Comparison of ENCODE assay signal across 21 cellular contexts in the genomic region with DNA sequence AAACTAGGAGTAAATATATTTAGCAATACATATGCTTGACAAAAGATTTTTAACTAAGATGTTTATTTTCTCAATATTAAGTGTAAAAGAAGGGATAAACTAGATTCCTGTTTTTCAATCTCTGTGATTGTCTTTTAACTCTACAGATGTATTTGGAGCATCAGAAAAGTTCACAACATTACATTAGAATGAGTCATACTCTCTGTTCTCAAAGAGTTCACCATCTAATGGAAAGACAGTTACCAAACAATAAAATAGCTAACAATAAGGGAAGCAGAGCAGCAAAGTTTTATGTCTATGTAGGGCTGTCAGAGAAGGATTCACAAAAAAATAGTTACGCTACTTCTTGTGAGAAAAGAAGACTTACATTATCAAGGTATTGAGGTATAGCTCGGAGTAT.
DNase-seq lines count a peak whose midpoint lies in the region; ATAC-seq and TF ChIP-seq lines count a peak whose summit lies in the region.
"Had no signal": no experiment of that assay in that cellular context is flagged by ENCODE, and none has a peak within 500 bp of the region (broad histone marks: within the 10 kb centered on the region; RNA-seq: fewer than 3 reads in every experiment).

No MANE protein-coding gene starts in this region.

- no peaks in the 10 kb centered on the region for H3F3A ChIP-seq in SK-N-SH (replicated peaks; ENCODE audit: insufficient read depth)

- TF ChIP-seq POLR2A in prostate gland (IDR thresholded peaks at IDR 0.05), result no peak

- intact Hi-C loops in prostate gland (cut with DNase I), result no loop called here

- no peak for ATAC-seq in HG03097 (IDR thresholded peaks at IDR 0.05; ENCODE audit: low FRiP score, unreplicated experiment)
- no peak for ATAC-seq in GM19467 (IDR thresholded peaks at IDR 0.05; ENCODE audit: unreplicated experiment)
- ATAC-seq: activated T-cell treated with anti-CD3 and anti-CD28 coated beads, Interleukin-2, amount 50 U/mL, for 72 hours; natural killer cell had no signal

- no peak overlapping the region for H4K91ac ChIP-seq in neuronal stem cell (ENCODE audit: low read depth, low read length, poor library complexity)

- no peaks in the 10 kb centered on the region for H3K9me2 ChIP-seq in SK-N-SH

- TF ChIP-seq CTCF in SK-N-SH (IDR thresholded peaks at IDR 0.05) (no peak), epithelial cell of esophagus (IDR thresholded peaks at IDR 0.05; ENCODE audit: insufficient read depth, low read depth, low read length, missing control alignments) (no peak), prostate gland (IDR thresholded peaks at IDR 0.05) (no peak)

- no peak overlapping the region for H2AK5ac ChIP-seq in neuronal stem cell (ENCODE audit: low read depth, low read length)

- no peak overlapping the region for H2BK120ac ChIP-seq in neuronal stem cell (ENCODE audit: low read depth, low read length)

- H2AFZ ChIP-seq in SK-N-SH (ENCODE audit: low read depth) (no peak overlapping the region), neuronal stem cell (ENCODE audit: low read length) (peak overlapping the region; percentile 63)

- H3K4me1 ChIP-seq in SK-N-SH (ENCODE audit: control insufficient read depth in 1 of 2, insufficient read depth in 2 of 2, low read depth in 1 of 2, low read length in 1 of 2) (no peaks in the 10 kb centered on the region), neuronal stem cell (ENCODE audit: control insufficient read depth in 2 of 2, insufficient read depth in 1 of 2, low read depth in 1 of 2, low read length in 2 of 2) (peaks cover 0 to 4% of the 10 kb centered on the region in 2 donors), prostate gland (replicated peaks) (no peaks in the 10 kb centered on the region)
- H3K4me1 ChIP-seq: BLaER1, right atrium auricular region had no signal

- H3K9me3 ChIP-seq in SK-N-SH (no peaks in the 10 kb centered on the region), neuronal stem cell (replicated peaks in 1 of 2; ENCODE audit: control insufficient read depth in 2 of 2, insufficient read depth in 1 of 2, low read depth in 1 of 2, low read length in 2 of 2) (no peaks in the 10 kb centered on the region), prostate gland (no peaks in the 10 kb centered on the region)
- H3K9me3 ChIP-seq: BLaER1, right atrium auricular region had no signal

- H3K9ac ChIP-seq in SK-N-SH (no peak overlapping the region), neuronal stem cell (ENCODE audit: low read depth, low read length, poor library complexity) (no peak overlapping the region)
- H3K9ac ChIP-seq: BLaER1 had no signal

- no peak overlapping the region for H2BK15ac ChIP-seq in neuronal stem cell (ENCODE audit: low read length)

- H3K27ac ChIP-seq in SK-N-SH (ENCODE audit: low read depth in 2 of 2, low read length in 1 of 2) (no peak overlapping the region), neuronal stem cell (replicated peaks; ENCODE audit: low read length) (no peak overlapping the region), prostate gland (no peak overlapping the region)
- H3K27ac ChIP-seq: BLaER1, coronary artery, right atrium auricular region had no signal

- H2BK5ac ChIP-seq in neuronal stem cell (ENCODE audit: low read length), result no peak overlapping the region

- no peak overlapping the region for H3K23ac ChIP-seq in neuronal stem cell (ENCODE audit: low read depth, low read length, poor library complexity)

- POLR2A ChIA-PET in SK-N-SH (lab: Yijun Ruan, JAX), result no interaction called here

- DNase-seq in ELR (ENCODE audit: low read depth), result peak; percentile 23
- no peak for DNase-seq in SK-N-SH
- DNase-seq in epithelial cell of esophagus (ENCODE audit: low read depth), result peak; percentile 21
- DNase-seq in neuronal stem cell (ENCODE audit: low spot score), result no peak
- DNase-seq in prostate gland (ENCODE audit: low spot score), result no peak
- no peak for DNase-seq in T1000 (lab: John Stamatoyannopoulos, UW)
- DNase-seq: activated CD4-positive, alpha-beta T cell treated with anti-CD3 and anti-CD28 coated beads, Interleukin-2, amount 50 U/mL, for 1 hour; activated naive CD4-positive, alpha-beta T cell; activated T-cell treated with anti-CD3 and anti-CD28 coated beads, Interleukin-2, amount 50 U/mL, for 72 hours; DMS79 treated with DMSO at 0.1 percent for 48 hours; KG1; natural killer cell; NCI-H1417 treated with DMSO at 0.1 percent for 48 hours; NCI-H2081 treated with DMSO at 0.1 percent for 48 hours; NCI-H774; stimulated activated CD4-positive, alpha-beta T cell treated with anti-CD3 and anti-CD28 coated beads, Interleukin-4, amount 100 ng/mL, for 1 hour had no signal

- H3K14ac ChIP-seq in neuronal stem cell (ENCODE audit: low read length), result no peak overlapping the region

- 74% methylated on average over 2 of the region's 2 CpGs for WGBS in SK-N-SH (ENCODE audit: low lambda C conversion rate)
- WGBS in neuronal stem cell (ENCODE audit: extremely low coverage in 2 of 2, insufficient read length in 2 of 2, insufficient replicate concordance in 1 of 2), 2 donors, result no CpG with 5 or more reads among the region's 2 CpGs
- 41% methylated on average over 2 of the region's 2 CpGs for WGBS in prostate gland

- TF ChIP-seq EP300 in SK-N-SH (IDR thresholded peaks at IDR 0.05; ENCODE audit: borderline replicate concordance in 1 of 2, low read depth in 1 of 2, low read length in 1 of 2), result no peak

- H2BK12ac ChIP-seq in neuronal stem cell (ENCODE audit: low read length), result no peak overlapping the region

- no peak overlapping the region for H4K8ac ChIP-seq in neuronal stem cell (ENCODE audit: low read depth, low read length)

- CTCF ChIA-PET in SK-N-SH (lab: Yijun Ruan, JAX), result interaction anchor here (1.4 kb wide), 1 partner anchor 20 kb away, joined by 4 read pairs; no protein-coding TSS in a partner anchor

- no peaks in the 10 kb centered on the region for H3K79me2 ChIP-seq in SK-N-SH (ENCODE audit: insufficient read depth)

- no peak overlapping the region for H3K4ac ChIP-seq in neuronal stem cell (ENCODE audit: low read length)

- no peak overlapping the region for H3K4me3 ChIP-seq in SK-N-SH (ENCODE audit: low read depth in 2 of 2, low read length in 1 of 2)
- H3K4me3 ChIP-seq in epithelial cell of esophagus (ENCODE audit: low read length), result no peak overlapping the region
- no peak overlapping the region for H3K4me3 ChIP-seq in neuronal stem cell (ENCODE audit: low read length in 2 of 2)
- no peak overlapping the region for H3K4me3 ChIP-seq in prostate gland
- H3K4me3 ChIP-seq: BLaER1, coronary artery, right atrium auricular region had no signal

- no peaks in the 10 kb centered on the region for H3K79me1 ChIP-seq in neuronal stem cell (ENCODE audit: low read depth, low read length)

- H3K36me3 ChIP-seq in SK-N-SH (replicated peaks in 1 of 2; ENCODE audit: control insufficient read depth in 1 of 2, insufficient read depth in 2 of 2, low read length in 1 of 2) (no peaks in the 10 kb centered on the region), neuronal stem cell (replicated peaks in 1 of 2; ENCODE audit: control insufficient read depth in 2 of 2, insufficient read depth in 2 of 2, low read length in 2 of 2) (no peaks in the 10 kb centered on the region), prostate gland (no peaks in the 10 kb centered on the region)
- H3K36me3 ChIP-seq: BLaER1, right atrium auricular region had no signal

- H4K20me1 ChIP-seq in SK-N-SH (ENCODE audit: insufficient read depth), result no peaks in the 10 kb centered on the region
- H4K20me1 ChIP-seq: BLaER1 had no signal

- no peak overlapping the region for H3K18ac ChIP-seq in neuronal stem cell (ENCODE audit: low read length)

- H3K4me2 ChIP-seq in SK-N-SH (no peak overlapping the region), neuronal stem cell (ENCODE audit: insufficient read depth, low read length, poor library complexity, severe bottlenecking) (no peak overlapping the region)
- H3K4me2 ChIP-seq: BLaER1 had no signal

- no peak for TF ChIP-seq RAD21 in SK-N-SH (IDR thresholded peaks at IDR 0.05; ENCODE audit: low read length)

- H3K27me3 ChIP-seq in SK-N-SH (ENCODE audit: insufficient read depth) (no peaks in the 10 kb centered on the region), neuronal stem cell (ENCODE audit: control insufficient read depth in 3 of 3, insufficient read depth in 3 of 3, low read depth in 1 of 3, low read length in 3 of 3) (no peaks in the 10 kb centered on the region), prostate gland (replicated peaks; ENCODE audit: insufficient read depth) (no peaks in the 10 kb centered on the region)
- H3K27me3 ChIP-seq: BLaER1, right atrium auricular region had no signal

TF ChIP-seq in SK-N-SH, 30 proteins besides CTCF, POLR2A, EP300 and RAD21:
- peak; percentile 32; the same call in 1 of the 2 replicates for TF ChIP-seq FOSL2 (IDR thresholded peaks at IDR 0.05; ENCODE audit: borderline replicate concordance, low read depth)
- no peak for TF ChIP-seq TEAD4 (IDR thresholded peaks at IDR 0.05; ENCODE audit: borderline replicate concordance, insufficient read depth)
- TF ChIP-seq NRF1 (IDR thresholded peaks at IDR 0.05; ENCODE audit: low read depth, low read length), result no peak
- TF ChIP-seq, protein P1, sequence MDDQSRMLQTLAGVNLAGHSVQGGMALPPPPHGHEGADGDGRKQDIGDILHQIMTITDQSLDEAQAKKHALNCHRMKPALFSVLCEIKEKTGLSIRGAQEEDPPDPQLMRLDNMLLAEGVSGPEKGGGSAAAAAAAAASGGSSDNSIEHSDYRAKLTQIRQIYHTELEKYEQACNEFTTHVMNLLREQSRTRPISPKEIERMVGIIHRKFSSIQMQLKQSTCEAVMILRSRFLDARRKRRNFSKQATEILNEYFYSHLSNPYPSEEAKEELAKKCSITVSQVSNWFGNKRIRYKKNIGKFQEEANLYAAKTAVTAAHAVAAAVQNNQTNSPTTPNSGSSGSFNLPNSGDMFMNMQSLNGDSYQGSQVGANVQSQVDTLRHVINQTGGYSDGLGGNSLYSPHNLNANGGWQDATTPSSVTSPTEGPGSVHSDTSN (IDR thresholded peaks at IDR 0.05), result no peak
- TF ChIP-seq JUND (IDR thresholded peaks at IDR 0.05), result peak; percentile 26; the same call in 1 of the 2 replicates

Comparison
In these comparisons a context has a peak if more than half of its experiments do, and no peak if none do; other contexts are left out.
1. DNase-seq: peak in ELR (single experiment) and epithelial cell of esophagus (single experiment); none in SK-N-SH (single experiment), neuronal stem cell (single experiment), prostate gland (single experiment) and T1000 (single experiment).